In the genomic region with DNA sequence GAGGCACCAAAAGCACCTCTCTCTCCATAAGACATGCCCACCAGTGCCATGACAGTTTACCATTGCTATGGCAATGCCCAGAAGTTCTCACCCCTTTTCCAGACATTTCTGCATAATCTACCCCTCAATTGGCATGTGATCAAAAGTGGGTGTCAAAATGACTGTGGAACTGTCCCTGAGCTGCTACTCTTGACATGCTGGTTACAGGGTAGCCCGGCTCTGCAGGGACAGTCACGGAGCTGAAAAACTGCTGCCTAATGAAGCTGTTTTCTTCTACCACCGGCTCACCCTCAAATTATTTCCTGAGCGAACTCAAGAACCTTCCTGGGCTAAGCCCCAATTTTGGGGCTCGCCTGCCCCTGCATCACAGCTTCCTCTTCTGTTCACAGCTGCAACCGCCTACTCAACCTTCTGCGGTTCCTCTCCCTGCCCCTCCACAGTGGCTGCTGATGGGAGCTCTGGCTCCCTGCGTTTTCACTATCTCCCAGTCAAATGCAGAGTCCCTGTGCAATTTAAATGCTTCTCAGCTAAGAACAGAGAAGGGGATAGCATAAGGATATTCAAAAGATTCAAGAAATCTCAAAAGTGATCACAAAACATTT, we compare ENCODE assay signal across 11 cellular contexts.
A peak's percentile ranks its signal among the peaks of the same experiment; 100 is the strongest.
DNase-seq lines count a peak whose midpoint lies in the region; ATAC-seq, FAIRE-seq and TF ChIP-seq lines count a peak whose summit lies in the region.
"Had no signal": no experiment of that assay in that cellular context is flagged by ENCODE, and none has a peak within 500 bp of the region (broad histone marks: within the 10 kb centered on the region; RNA-seq: fewer than 3 reads in every experiment).

No MANE protein-coding gene starts in this region.

- TF ChIP-seq CTCF in HL-60 (IDR thresholded peaks at IDR 0.05; ENCODE audit: insufficient read depth, low read length) (no peak), activated B cell treated with CpG ODN at 0.5 μM for 24 hours (IDR thresholded peaks at IDR 0.05) (no peak), osteocyte (IDR thresholded peaks at IDR 0.05) (no peak)

- H3K36me3 Mint-ChIP-seq in activated B cell treated with CpG ODN at 0.5 μM for 24 hours (ENCODE audit: low read depth) (no peaks in the 10 kb centered on the region), osteocyte (ENCODE audit: unreplicated experiment) (no peaks in the 10 kb centered on the region)

- no peak overlapping the region for H3K4me3 ChIP-seq in HL-60 (replicated peaks; ENCODE audit: insufficient read depth, low read length)
- H3K4me3 ChIP-seq: SJSA1 had no signal

- no peaks in the 10 kb centered on the region for H3K27me3 ChIP-seq in HL-60 (ENCODE audit: insufficient read depth, poor library complexity, severe bottlenecking)

- ATAC-seq in activated B cell treated with CpG ODN at 0.5 μM for 24 hours (ENCODE audit: low read depth) (peak; percentile 67), HG03460 (IDR thresholded peaks at IDR 0.05; ENCODE audit: unreplicated experiment) (no peak)
- ATAC-seq: left colon had no signal

- H3K27me3 Mint-ChIP-seq in activated B cell treated with CpG ODN at 0.5 μM for 24 hours: peaks cover 6% of the 10 kb centered on the region
- peaks cover 56% of the 10 kb centered on the region for H3K27me3 Mint-ChIP-seq in osteocyte (ENCODE audit: unreplicated experiment)

- DNase-seq in HL-60 (ENCODE audit: low read depth in 1 of 2, low spot score in 1 of 2) (peak; percentile 28 to 76), activated B cell treated with CpG ODN at 0.5 μM for 24 hours (no peak), iPS-NIHi7 (ENCODE audit: extremely low spot score) (no peak), HTR-8/SVneo (ENCODE audit: insufficient read length, low spot score) (no peak), osteocyte (ENCODE audit: extremely low spot score, unreplicated experiment) (no peak)
- DNase-seq in effector CD4-positive, alpha-beta T cell: peak; percentile 26
- peak; percentile 49 for DNase-seq in stimulated activated CD8-positive, alpha-beta memory T cell treated with anti-CD3 and anti-CD28 coated beads, Interleukin-4, amount 100 ng/mL, for 48 hours

- H3K27ac ChIP-seq in HL-60 (replicated peaks): no peak overlapping the region
- H3K27ac ChIP-seq: SJSA1 had no signal

- FAIRE-seq in HTR-8/SVneo (lab: Jason Lieb, UNC): no peak
- FAIRE-seq: colon had no signal

- peak overlapping the region; percentile 12 for H3K27ac Mint-ChIP-seq in activated B cell treated with CpG ODN at 0.5 μM for 24 hours
- H3K27ac Mint-ChIP-seq in osteocyte (ENCODE audit: unreplicated experiment): no peak overlapping the region

- intact Hi-C loops in activated B cell treated with CpG ODN at 0.5 μM for 24 hours (cut with micrococcal nuclease): no loop called here

- H3K4me1 Mint-ChIP-seq in activated B cell treated with CpG ODN at 0.5 μM for 24 hours (peaks cover 16% of the 10 kb centered on the region), osteocyte (ENCODE audit: unreplicated experiment) (no peaks in the 10 kb centered on the region)

- CTCF ChIA-PET in activated B cell treated with CpG ODN at 0.5 μM for 24 hours (lab: Charles Lee): no interaction called here

- peak overlapping the region; percentile 51 for H3K4me3 Mint-ChIP-seq in activated B cell treated with CpG ODN at 0.5 μM for 24 hours
- H3K4me3 Mint-ChIP-seq in osteocyte (ENCODE audit: unreplicated experiment): no peak overlapping the region

- POLR2A ChIA-PET in activated B cell treated with CpG ODN at 0.5 μM for 24 hours (lab: Charles Lee): no interaction called here

- no peaks in the 10 kb centered on the region for H3K9me3 Mint-ChIP-seq in activated B cell treated with CpG ODN at 0.5 μM for 24 hours
- H3K9me3 Mint-ChIP-seq in osteocyte (ENCODE audit: unreplicated experiment): no peaks in the 10 kb centered on the region

Comparison
In these comparisons a context has a peak if more than half of its experiments do, and no peak if none do; other contexts are left out.
1. DNase-seq: peak in HL-60 (2 of 2), effector CD4-positive, alpha-beta T cell (single experiment) and stimulated activated CD8-positive, alpha-beta memory T cell treated with anti-CD3 and anti-CD28 coated beads, Interleukin-4, amount 100 ng/mL, for 48 hours (single experiment); none in activated B cell treated with CpG ODN at 0.5 μM for 24 hours (single experiment), iPS-NIHi7 (single experiment), HTR-8/SVneo (single experiment) and osteocyte (single experiment).